ENCODE assay signal across 1 cellular context in the genomic region with DNA sequence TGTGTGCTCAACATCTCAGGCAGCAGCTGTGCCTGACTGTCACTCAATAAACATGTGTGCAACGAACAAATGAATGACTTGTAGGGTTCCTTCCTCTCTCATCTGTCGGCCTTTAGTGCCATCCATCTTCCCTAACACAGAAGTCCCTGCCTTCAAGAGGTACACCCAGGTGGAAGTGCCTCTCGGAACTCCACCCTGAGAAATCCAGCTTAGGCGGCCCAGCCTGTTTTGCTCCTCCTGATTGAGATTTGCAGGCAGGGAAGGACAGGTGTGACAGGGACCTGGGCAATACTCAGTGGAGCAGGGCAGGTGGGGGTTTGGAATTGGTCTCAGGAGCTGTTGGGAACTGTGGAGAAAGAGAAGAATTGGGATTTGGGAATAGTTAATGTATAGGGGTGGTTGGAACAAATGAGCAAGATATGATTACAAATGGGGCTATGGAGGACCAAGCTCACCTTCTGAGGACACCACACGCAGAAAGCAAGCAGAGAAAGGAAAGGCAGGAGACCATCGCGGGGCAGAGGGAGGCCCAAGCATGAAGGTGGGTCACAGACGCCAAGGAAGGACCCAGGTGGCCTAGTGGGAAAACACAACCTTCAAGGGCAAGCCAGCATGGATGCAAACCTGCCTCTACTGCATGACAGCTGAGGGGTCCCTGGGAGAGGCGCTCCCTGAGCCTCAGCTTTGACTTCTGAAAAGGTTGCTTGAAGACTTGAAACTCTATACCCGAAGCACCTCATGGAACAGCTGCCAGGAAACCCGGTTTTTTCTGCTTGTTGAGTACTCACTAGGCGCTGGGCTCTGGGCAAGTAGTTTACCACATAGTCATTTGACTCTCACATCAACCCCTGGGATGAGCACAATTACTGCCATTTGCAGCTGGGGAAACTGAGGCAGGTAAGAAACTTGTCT.
TF ChIP-seq lines count a peak whose summit lies in the region.

No MANE protein-coding gene starts in this region.

TF ChIP-seq in H1, 55 proteins besides CTCF, POLR2A, EP300 and RAD21:
- TF ChIP-seq TAF7 (optimal IDR thresholded peaks at IDR 0.05; ENCODE audit: borderline replicate concordance, low read depth, low read length) (no peak), GABPA (IDR thresholded peaks at IDR 0.05; ENCODE audit: borderline replicate concordance, insufficient read depth, low read length) (no peak)
- TF ChIP-seq, protein P1, sequence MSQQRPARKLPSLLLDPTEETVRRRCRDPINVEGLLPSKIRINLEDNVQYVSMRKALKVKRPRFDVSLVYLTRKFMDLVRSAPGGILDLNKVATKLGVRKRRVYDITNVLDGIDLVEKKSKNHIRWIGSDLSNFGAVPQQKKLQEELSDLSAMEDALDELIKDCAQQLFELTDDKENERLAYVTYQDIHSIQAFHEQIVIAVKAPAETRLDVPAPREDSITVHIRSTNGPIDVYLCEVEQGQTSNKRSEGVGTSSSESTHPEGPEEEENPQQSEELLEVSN (IDR thresholded peaks at IDR 0.05): no peak
- TF ChIP-seq, protein P2, sequence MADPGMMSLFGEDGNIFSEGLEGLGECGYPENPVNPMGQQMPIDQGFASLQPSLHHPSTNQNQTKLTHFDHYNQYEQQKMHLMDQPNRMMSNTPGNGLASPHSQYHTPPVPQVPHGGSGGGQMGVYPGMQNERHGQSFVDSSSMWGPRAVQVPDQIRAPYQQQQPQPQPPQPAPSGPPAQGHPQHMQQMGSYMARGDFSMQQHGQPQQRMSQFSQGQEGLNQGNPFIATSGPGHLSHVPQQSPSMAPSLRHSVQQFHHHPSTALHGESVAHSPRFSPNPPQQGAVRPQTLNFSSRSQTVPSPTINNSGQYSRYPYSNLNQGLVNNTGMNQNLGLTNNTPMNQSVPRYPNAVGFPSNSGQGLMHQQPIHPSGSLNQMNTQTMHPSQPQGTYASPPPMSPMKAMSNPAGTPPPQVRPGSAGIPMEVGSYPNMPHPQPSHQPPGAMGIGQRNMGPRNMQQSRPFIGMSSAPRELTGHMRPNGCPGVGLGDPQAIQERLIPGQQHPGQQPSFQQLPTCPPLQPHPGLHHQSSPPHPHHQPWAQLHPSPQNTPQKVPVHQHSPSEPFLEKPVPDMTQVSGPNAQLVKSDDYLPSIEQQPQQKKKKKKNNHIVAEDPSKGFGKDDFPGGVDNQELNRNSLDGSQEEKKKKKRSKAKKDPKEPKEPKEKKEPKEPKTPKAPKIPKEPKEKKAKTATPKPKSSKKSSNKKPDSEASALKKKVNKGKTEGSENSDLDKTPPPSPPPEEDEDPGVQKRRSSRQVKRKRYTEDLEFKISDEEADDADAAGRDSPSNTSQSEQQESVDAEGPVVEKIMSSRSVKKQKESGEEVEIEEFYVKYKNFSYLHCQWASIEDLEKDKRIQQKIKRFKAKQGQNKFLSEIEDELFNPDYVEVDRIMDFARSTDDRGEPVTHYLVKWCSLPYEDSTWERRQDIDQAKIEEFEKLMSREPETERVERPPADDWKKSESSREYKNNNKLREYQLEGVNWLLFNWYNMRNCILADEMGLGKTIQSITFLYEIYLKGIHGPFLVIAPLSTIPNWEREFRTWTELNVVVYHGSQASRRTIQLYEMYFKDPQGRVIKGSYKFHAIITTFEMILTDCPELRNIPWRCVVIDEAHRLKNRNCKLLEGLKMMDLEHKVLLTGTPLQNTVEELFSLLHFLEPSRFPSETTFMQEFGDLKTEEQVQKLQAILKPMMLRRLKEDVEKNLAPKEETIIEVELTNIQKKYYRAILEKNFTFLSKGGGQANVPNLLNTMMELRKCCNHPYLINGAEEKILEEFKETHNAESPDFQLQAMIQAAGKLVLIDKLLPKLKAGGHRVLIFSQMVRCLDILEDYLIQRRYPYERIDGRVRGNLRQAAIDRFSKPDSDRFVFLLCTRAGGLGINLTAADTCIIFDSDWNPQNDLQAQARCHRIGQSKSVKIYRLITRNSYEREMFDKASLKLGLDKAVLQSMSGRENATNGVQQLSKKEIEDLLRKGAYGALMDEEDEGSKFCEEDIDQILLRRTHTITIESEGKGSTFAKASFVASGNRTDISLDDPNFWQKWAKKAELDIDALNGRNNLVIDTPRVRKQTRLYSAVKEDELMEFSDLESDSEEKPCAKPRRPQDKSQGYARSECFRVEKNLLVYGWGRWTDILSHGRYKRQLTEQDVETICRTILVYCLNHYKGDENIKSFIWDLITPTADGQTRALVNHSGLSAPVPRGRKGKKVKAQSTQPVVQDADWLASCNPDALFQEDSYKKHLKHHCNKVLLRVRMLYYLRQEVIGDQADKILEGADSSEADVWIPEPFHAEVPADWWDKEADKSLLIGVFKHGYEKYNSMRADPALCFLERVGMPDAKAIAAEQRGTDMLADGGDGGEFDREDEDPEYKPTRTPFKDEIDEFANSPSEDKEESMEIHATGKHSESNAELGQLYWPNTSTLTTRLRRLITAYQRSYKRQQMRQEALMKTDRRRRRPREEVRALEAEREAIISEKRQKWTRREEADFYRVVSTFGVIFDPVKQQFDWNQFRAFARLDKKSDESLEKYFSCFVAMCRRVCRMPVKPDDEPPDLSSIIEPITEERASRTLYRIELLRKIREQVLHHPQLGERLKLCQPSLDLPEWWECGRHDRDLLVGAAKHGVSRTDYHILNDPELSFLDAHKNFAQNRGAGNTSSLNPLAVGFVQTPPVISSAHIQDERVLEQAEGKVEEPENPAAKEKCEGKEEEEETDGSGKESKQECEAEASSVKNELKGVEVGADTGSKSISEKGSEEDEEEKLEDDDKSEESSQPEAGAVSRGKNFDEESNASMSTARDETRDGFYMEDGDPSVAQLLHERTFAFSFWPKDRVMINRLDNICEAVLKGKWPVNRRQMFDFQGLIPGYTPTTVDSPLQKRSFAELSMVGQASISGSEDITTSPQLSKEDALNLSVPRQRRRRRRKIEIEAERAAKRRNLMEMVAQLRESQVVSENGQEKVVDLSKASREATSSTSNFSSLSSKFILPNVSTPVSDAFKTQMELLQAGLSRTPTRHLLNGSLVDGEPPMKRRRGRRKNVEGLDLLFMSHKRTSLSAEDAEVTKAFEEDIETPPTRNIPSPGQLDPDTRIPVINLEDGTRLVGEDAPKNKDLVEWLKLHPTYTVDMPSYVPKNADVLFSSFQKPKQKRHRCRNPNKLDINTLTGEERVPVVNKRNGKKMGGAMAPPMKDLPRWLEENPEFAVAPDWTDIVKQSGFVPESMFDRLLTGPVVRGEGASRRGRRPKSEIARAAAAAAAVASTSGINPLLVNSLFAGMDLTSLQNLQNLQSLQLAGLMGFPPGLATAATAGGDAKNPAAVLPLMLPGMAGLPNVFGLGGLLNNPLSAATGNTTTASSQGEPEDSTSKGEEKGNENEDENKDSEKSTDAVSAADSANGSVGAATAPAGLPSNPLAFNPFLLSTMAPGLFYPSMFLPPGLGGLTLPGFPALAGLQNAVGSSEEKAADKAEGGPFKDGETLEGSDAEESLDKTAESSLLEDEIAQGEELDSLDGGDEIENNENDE (IDR thresholded peaks at IDR 0.05; ENCODE audit: insufficient replicate concordance, low read length): no peak
